In the genomic region with DNA sequence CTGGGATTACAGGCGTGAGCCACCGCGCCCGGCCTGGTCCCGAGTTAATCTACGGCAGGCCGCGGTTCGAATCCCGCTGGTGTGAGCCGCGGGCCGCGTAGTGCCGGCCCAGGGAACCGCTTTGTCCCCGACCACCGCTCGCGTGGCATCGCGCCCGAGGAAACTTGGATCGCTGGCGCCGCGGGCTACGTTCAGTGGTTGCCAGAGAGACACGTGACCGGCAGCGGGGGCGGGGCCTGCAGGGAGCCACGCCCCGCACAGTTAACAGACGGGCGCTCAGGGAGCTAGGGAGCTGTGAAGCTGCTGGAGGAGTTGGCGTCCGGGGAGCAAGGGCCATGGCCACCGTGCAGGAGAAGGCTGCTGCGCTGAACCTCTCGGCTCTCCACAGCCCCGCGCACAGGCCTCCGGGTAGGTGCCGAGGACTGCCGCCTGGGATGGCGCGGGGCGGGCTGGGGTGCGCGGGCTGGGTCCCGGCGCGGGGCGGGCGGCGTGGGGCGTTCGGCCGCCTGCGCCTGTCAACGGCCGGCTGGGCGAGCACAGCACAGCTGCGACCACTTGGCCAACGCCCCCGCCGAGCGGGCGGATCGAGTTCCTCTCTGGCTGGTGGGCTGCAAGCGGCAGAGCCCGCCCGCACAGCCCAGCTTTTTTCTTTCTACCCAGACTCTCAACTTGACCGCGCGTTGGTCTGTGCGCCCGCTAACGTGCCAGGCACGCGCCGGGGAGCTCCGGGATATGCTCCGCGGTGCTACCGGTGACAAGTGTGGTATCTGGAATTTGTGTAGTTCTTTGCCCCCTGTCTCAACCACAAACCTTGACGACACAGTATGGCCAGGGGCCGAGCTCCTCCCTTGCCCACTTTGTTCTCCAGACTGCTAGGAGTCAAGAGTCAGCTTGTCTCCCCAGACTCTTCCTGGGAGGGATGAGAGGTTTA, we compare ENCODE assay signal across 1 cellular context.
A peak's percentile ranks its signal among the peaks of the same experiment; 100 is the strongest.
TF ChIP-seq lines count a peak whose summit lies in the region.

TSS of gene DEPDC7 (plus strand) at position 258 of the 931 bp plus-strand sequence. CDS start at position 336, 78 bp downstream.

TF ChIP-seq in HepG2, 621 proteins besides CTCF, POLR2A, EP300 and RAD21 (continued from another document and continues in another):
- TF ChIP-seq, protein P1, sequence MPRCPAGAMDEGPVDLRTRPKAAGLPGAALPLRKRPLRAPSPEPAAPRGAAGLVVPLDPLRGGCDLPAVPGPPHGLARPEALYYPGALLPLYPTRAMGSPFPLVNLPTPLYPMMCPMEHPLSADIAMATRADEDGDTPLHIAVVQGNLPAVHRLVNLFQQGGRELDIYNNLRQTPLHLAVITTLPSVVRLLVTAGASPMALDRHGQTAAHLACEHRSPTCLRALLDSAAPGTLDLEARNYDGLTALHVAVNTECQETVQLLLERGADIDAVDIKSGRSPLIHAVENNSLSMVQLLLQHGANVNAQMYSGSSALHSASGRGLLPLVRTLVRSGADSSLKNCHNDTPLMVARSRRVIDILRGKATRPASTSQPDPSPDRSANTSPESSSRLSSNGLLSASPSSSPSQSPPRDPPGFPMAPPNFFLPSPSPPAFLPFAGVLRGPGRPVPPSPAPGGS (CRISPR knock-in tag; IDR thresholded peaks at IDR 0.05), result no peak; the same call in 1 of the 2 replicates
- TF ChIP-seq ARNT2 (CRISPR knock-in tag; IDR thresholded peaks at IDR 0.05; ENCODE audit: low read depth) (0 out of 2 replicates have a peak, but pooled peaks have one; percentile 66), ZNF619 (CRISPR knock-in tag; IDR thresholded peaks at IDR 0.05) (peak; percentile 91; the same call in 1 of the 2 replicates), THAP11 (CRISPR knock-in tag; IDR thresholded peaks at IDR 0.05) (peak; percentile 62), ETV5 (CRISPR knock-in tag; IDR thresholded peaks at IDR 0.05; ENCODE audit: borderline replicate concordance) (peak; percentile 52; the same call in 1 of the 2 replicates), STAG1 (CRISPR knock-in tag; IDR thresholded peaks at IDR 0.05) (peak; percentile 8; the same call in 1 of the 2 replicates), ZNF501 (CRISPR knock-in tag; IDR thresholded peaks at IDR 0.05) (peak; percentile 94), BORCS8-MEF2B (CRISPR knock-in tag; IDR thresholded peaks at IDR 0.05) (peak; percentile 73; the same call in 1 of the 2 replicates), ZKSCAN5 (CRISPR knock-in tag; IDR thresholded peaks at IDR 0.05) (no peak), ZNF337 (CRISPR knock-in tag; IDR thresholded peaks at IDR 0.05; ENCODE audit: borderline replicate concordance, low read depth) (no peak), IKZF4 (CRISPR knock-in tag; IDR thresholded peaks at IDR 0.05; ENCODE audit: borderline replicate concordance, low read depth, not compliant biosample characterization) (no peak), ZMYM2 (CRISPR knock-in tag; IDR thresholded peaks at IDR 0.05) (peak; percentile 95), PPARG (CRISPR knock-in tag; conservative IDR thresholded peaks at IDR 0.05) (no peak), HNRNPLL (IDR thresholded peaks at IDR 0.05; ENCODE audit: low read depth, low read length, poor library complexity, severe bottlenecking) (peak; percentile 72), ZNF224 (CRISPR knock-in tag; IDR thresholded peaks at IDR 0.05) (0 out of 2 replicates have a peak, but pooled peaks have one; percentile 62), GPN1 (CRISPR knock-in tag; IDR thresholded peaks at IDR 0.05; ENCODE audit: borderline replicate concordance) (0 out of 2 replicates have a peak, but pooled peaks have one; percentile 35), SIN3A (IDR thresholded peaks at IDR 0.05; ENCODE audit: borderline replicate concordance, low read depth, low read length) (peak; percentile 17; the same call in 1 of the 2 replicates), PRMT3 (CRISPR knock-in tag; IDR thresholded peaks at IDR 0.05; ENCODE audit: borderline replicate concordance, low read depth) (no peak), HNRNPL (IDR thresholded peaks at IDR 0.05; ENCODE audit: low read depth, low read length) (0 out of 2 replicates have a peak, but pooled peaks have one; percentile 12), ELF3 (CRISPR knock-in tag; IDR thresholded peaks at IDR 0.05) (peak; percentile 49; the same call in 1 of the 2 replicates), FOXP4 (CRISPR knock-in tag; IDR thresholded peaks at IDR 0.05) (peak; percentile 33; the same call in 1 of the 2 replicates), ZNF280D (CRISPR knock-in tag; IDR thresholded peaks at IDR 0.05) (peak; percentile 52; the same call in 1 of the 2 replicates), AHR (CRISPR knock-in tag; IDR thresholded peaks at IDR 0.05) (peak; percentile 42; the same call in 1 of the 2 replicates), ZNF256 (CRISPR knock-in tag; conservative IDR thresholded peaks at IDR 0.05) (no peak), ZSCAN31 (CRISPR knock-in tag; IDR thresholded peaks at IDR 0.05; ENCODE audit: low read depth) (peak; percentile 69; the same call in 1 of the 2 replicates), PHF8 (CRISPR knock-in tag; IDR thresholded peaks at IDR 0.05) (peak; percentile 87), ASH2L (IDR thresholded peaks at IDR 0.05; ENCODE audit: insufficient read length, low read depth, low read length) (peak; percentile 75), ZBTB20 (CRISPR knock-in tag; IDR thresholded peaks at IDR 0.05; ENCODE audit: borderline replicate concordance, low read depth) (peak; percentile 54; the same call in 1 of the 2 replicates), NRL (CRISPR knock-in tag; IDR thresholded peaks at IDR 0.05; ENCODE audit: borderline replicate concordance) (0 out of 2 replicates have a peak, but pooled peaks have one; percentile 22), PHF21A (CRISPR knock-in tag; IDR thresholded peaks at IDR 0.05) (peak; percentile 35)
- TF ChIP-seq, protein P2, sequence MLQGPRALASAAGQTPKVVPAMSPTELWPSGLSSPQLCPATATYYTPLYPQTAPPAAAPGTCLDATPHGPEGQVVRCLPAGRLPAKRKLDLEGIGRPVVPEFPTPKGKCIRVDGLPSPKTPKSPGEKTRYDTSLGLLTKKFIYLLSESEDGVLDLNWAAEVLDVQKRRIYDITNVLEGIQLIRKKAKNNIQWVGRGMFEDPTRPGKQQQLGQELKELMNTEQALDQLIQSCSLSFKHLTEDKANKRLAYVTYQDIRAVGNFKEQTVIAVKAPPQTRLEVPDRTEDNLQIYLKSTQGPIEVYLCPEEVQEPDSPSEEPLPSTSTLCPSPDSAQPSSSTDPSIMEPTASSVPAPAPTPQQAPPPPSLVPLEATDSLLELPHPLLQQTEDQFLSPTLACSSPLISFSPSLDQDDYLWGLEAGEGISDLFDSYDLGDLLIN (CRISPR knock-in tag; IDR thresholded peaks at IDR 0.05; ENCODE audit: borderline replicate concordance), result peak; percentile 46; the same call in 1 of the 2 replicates
- TF ChIP-seq, protein P3, sequence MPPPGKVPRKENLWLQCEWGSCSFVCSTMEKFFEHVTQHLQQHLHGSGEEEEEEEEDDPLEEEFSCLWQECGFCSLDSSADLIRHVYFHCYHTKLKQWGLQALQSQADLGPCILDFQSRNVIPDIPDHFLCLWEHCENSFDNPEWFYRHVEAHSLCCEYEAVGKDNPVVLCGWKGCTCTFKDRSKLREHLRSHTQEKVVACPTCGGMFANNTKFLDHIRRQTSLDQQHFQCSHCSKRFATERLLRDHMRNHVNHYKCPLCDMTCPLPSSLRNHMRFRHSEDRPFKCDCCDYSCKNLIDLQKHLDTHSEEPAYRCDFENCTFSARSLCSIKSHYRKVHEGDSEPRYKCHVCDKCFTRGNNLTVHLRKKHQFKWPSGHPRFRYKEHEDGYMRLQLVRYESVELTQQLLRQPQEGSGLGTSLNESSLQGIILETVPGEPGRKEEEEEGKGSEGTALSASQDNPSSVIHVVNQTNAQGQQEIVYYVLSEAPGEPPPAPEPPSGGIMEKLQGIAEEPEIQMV (CRISPR knock-in tag; IDR thresholded peaks at IDR 0.05; ENCODE audit: low read depth), result 0 out of 2 replicates have a peak, but pooled peaks have one; percentile 46
- TF ChIP-seq, protein P4, sequence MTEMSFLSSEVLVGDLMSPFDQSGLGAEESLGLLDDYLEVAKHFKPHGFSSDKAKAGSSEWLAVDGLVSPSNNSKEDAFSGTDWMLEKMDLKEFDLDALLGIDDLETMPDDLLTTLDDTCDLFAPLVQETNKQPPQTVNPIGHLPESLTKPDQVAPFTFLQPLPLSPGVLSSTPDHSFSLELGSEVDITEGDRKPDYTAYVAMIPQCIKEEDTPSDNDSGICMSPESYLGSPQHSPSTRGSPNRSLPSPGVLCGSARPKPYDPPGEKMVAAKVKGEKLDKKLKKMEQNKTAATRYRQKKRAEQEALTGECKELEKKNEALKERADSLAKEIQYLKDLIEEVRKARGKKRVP (CRISPR knock-in tag; IDR thresholded peaks at IDR 0.05), result peak in 1 of 2 experiments; percentile 56; a peak in 1 of 4 replicates
- TF ChIP-seq, protein P5, sequence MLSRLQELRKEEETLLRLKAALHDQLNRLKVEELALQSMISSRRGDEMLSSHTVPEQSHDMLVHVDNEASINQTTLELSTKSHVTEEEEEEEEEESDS (CRISPR knock-in tag; IDR thresholded peaks at IDR 0.05; ENCODE audit: borderline replicate concordance), result no peak
- TF ChIP-seq, protein P6, sequence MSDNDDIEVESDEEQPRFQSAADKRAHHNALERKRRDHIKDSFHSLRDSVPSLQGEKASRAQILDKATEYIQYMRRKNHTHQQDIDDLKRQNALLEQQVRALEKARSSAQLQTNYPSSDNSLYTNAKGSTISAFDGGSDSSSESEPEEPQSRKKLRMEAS (IDR thresholded peaks at IDR 0.05), result peak; percentile 88
- TF ChIP-seq, protein P7, sequence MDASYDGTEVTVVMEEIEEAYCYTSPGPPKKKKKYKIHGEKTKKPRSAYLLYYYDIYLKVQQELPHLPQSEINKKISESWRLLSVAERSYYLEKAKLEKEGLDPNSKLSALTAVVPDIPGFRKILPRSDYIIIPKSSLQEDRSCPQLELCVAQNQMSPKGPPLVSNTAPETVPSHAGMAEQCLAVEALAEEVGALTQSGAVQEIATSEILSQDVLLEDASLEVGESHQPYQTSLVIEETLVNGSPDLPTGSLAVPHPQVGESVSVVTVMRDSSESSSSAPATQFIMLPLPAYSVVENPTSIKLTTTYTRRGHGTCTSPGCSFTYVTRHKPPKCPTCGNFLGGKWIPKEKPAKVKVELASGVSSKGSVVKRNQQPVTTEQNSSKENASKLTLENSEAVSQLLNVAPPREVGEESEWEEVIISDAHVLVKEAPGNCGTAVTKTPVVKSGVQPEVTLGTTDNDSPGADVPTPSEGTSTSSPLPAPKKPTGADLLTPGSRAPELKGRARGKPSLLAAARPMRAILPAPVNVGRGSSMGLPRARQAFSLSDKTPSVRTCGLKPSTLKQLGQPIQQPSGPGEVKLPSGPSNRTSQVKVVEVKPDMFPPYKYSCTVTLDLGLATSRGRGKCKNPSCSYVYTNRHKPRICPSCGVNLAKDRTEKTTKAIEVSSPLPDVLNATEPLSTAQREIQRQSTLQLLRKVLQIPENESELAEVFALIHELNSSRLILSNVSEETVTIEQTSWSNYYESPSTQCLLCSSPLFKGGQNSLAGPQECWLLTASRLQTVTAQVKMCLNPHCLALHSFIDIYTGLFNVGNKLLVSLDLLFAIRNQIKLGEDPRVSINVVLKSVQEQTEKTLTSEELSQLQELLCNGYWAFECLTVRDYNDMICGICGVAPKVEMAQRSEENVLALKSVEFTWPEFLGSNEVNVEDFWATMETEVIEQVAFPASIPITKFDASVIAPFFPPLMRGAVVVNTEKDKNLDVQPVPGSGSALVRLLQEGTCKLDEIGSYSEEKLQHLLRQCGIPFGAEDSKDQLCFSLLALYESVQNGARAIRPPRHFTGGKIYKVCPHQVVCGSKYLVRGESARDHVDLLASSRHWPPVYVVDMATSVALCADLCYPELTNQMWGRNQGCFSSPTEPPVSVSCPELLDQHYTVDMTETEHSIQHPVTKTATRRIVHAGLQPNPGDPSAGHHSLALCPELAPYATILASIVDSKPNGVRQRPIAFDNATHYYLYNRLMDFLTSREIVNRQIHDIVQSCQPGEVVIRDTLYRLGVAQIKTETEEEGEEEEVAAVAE (CRISPR knock-in tag; IDR thresholded peaks at IDR 0.05; ENCODE audit: borderline replicate concordance), result no peak; the same call in 1 of the 2 replicates
